27 cellular contexts compared by ENCODE assay signal in the genomic region with DNA sequence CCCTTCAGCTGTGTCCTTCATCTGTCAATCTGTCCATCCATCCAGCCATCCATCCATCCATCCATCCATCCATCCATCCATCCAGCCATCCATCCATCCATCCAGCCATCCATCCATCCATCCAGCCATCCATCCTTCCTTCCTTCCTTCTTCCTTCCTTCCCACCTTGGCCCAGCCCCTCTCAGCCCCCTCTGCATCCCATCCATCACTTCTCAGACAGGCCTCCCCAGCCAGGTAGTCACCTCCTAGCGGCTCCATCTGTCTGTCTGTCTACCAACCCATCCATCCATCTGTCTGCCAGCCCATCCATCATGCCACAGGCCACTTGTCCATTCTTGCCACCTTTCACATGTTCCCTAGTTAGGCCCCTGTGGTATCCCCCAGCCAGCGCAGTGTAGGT. TPM values are rescaled to one million over a fixed set of nuclear protein-coding genes. Genes with fewer than 3 reads are reported as not detected.
DNase-seq lines count a peak whose midpoint lies in the region; ATAC-seq and TF ChIP-seq lines count a peak whose summit lies in the region.
"Had no signal": no experiment of that assay in that cellular context is flagged by ENCODE, and none has a peak within 500 bp of the region (broad histone marks: within the 10 kb centered on the region; RNA-seq: fewer than 3 reads in every experiment).

No MANE protein-coding gene starts in this region.

- no peak overlapping the region for H3K14ac ChIP-seq in neuronal stem cell (ENCODE audit: low read length)

- CTCF ChIA-PET in CD4-positive, alpha-beta memory T cell (lab: Charles Lee; ENCODE audit: partially characterized antibody) = interaction anchor here (0.9 to 1.2 kb wide), 2 partner anchors 9 to 92 kb away, joined by 3 read pairs; no protein-coding TSS in a partner anchor
- CTCF ChIA-PET in PC-9 (lab: Charles Lee) = interaction anchor here (0.7 kb wide), 1 partner anchor 93 kb away, joined by 3 read pairs; a partner anchor contains a TSS

- peak overlapping the region; percentile 89 for H3K23ac ChIP-seq in neuronal stem cell (ENCODE audit: low read depth, low read length, poor library complexity)

- peak overlapping the region; percentile 91 for H2BK15ac ChIP-seq in neuronal stem cell (ENCODE audit: low read length)

- peak overlapping the region; percentile 79; the same call in 1 of the 2 replicates for H3K4me2 ChIP-seq in PC-9
- no peak overlapping the region for H3K4me2 ChIP-seq in neuronal stem cell (ENCODE audit: insufficient read depth, low read length, poor library complexity, severe bottlenecking)
- H3K4me2 ChIP-seq: hepatocyte had no signal

- peaks cover 8% of the 10 kb centered on the region; the same call in 1 of the 2 replicates for H3K79me2 ChIP-seq in PC-9 (ENCODE audit: low read depth)
- H3K79me2 ChIP-seq: hepatocyte had no signal

- H3K27ac ChIP-seq in CD4-positive, alpha-beta memory T cell (ENCODE audit: low read depth, low read length) = no peak overlapping the region
- H3K27ac ChIP-seq in PC-9 (no peak overlapping the region), neuronal stem cell (replicated peaks; ENCODE audit: low read length) (no peak overlapping the region)
- H3K27ac ChIP-seq: esophagus muscularis mucosa, thoracic aorta, vagina had no signal

- H4K8ac ChIP-seq in neuronal stem cell (ENCODE audit: low read depth, low read length) = no peak overlapping the region

- peak overlapping the region; percentile 83 for H3K18ac ChIP-seq in neuronal stem cell (ENCODE audit: low read length)

- peak overlapping the region; percentile 30 for H2BK120ac ChIP-seq in neuronal stem cell (ENCODE audit: low read depth, low read length)

- no peak overlapping the region for H2AFZ ChIP-seq in PC-9
- no peak overlapping the region for H2AFZ ChIP-seq in neuronal stem cell (ENCODE audit: low read length)
- H2AFZ ChIP-seq: hepatocyte had no signal

- no peak overlapping the region for H4K91ac ChIP-seq in neuronal stem cell (ENCODE audit: low read depth, low read length, poor library complexity)

- H3K9me3 ChIP-seq in CD4-positive, alpha-beta memory T cell (ENCODE audit: control insufficient read depth in 1 of 2, low read length in 2 of 2) = no peaks in the 10 kb centered on the region
- H3K9me3 ChIP-seq in PC-9 (ENCODE audit: insufficient read depth, low read depth) (no peaks in the 10 kb centered on the region), neuronal stem cell (replicated peaks in 1 of 2; ENCODE audit: control insufficient read depth in 2 of 2, insufficient read depth in 1 of 2, low read depth in 1 of 2, low read length in 2 of 2) (no peaks in the 10 kb centered on the region)
- H3K9me3 ChIP-seq: esophagus muscularis mucosa, mucosa of descending colon, thoracic aorta, vagina had no signal

- H3K9ac ChIP-seq in neuronal stem cell (ENCODE audit: low read depth, low read length, poor library complexity) = peak overlapping the region; percentile 60

- no peaks in the 10 kb centered on the region for H3K9me2 ChIP-seq in PC-9 (ENCODE audit: insufficient read depth)

- TF ChIP-seq CTCF in PC-9 (conservative IDR thresholded peaks at IDR 0.05) (no peak), glutamatergic neuron (IDR thresholded peaks at IDR 0.05; ENCODE audit: partially characterized antibody, unreplicated experiment) (no peak)

- no peak overlapping the region for H3K4ac ChIP-seq in neuronal stem cell (ENCODE audit: low read length)

- H2BK12ac ChIP-seq in neuronal stem cell (ENCODE audit: low read length) = peak overlapping the region; percentile 52

- DNase-seq in CD4-positive, alpha-beta memory T cell = no peak
- no peak for DNase-seq in PC-9
- no peak for DNase-seq in glutamatergic neuron
- DNase-seq in neuronal stem cell (ENCODE audit: low spot score) = no peak
- DNase-seq in GM19240 (ENCODE audit: insufficient read length, low spot score) = no peak
- DNase-seq in superior temporal gyrus (ENCODE audit: extremely low spot score) = no peak
- DNase-seq: activated B cell treated with CpG ODN at 0.5 μM for 24 hours; activated CD4-positive, alpha-beta T cell treated with anti-CD3 and anti-CD28 coated beads, Interleukin-2, amount 50 U/mL, for 4 hours; activated gamma-delta T cell; effector memory CD8-positive, alpha-beta T cell; foreskin melanocyte; HFFc6; NCI-H1105 treated with DMSO at 0.1 percent for 48 hours; NCI-H2029; NCI-H345; NCI-H774; occipital lobe; Right ventricle myocardium superior; stimulated activated CD4-positive, alpha-beta T cell treated with anti-CD3 and anti-CD28 coated beads, Interleukin-2, amount 100 ng/mL, for 24 hours had no signal

- H3K79me1 ChIP-seq in neuronal stem cell (ENCODE audit: low read depth, low read length) = no peaks in the 10 kb centered on the region

- H3F3A ChIP-seq in PC-9 (ENCODE audit: insufficient read depth, low read depth) = peaks cover 13% of the 10 kb centered on the region; the same call in 1 of the 2 replicates

- intact Hi-C loops in CD4-positive, alpha-beta memory T cell (cut with micrococcal nuclease) = no loop called here
- intact Hi-C loops in PC-9 (cut with micrococcal nuclease; ENCODE audit: unreplicated experiment) = no loop called here

- H3K4me3 ChIP-seq in CD4-positive, alpha-beta memory T cell (ENCODE audit: low read length in 2 of 2) = no peak overlapping the region
- H3K4me3 ChIP-seq in PC-9 (no peak overlapping the region), neuronal stem cell (ENCODE audit: low read length in 2 of 2) (no peak overlapping the region)
- H3K4me3 ChIP-seq: esophagus muscularis mucosa, hepatocyte, mucosa of descending colon, skin epidermis, thoracic aorta, vagina had no signal

- peak overlapping the region in 6 of 8 donors; percentile 0 to 69 (median 58) for H3K4me3 Mint-ChIP-seq in CD4-positive, alpha-beta memory T cell
- peak overlapping the region; percentile 46 for H3K4me3 Mint-ChIP-seq in glutamatergic neuron (ENCODE audit: unreplicated experiment)
- H3K4me3 Mint-ChIP-seq: HFFc6 had no signal

- H3K4me1 Mint-ChIP-seq in CD4-positive, alpha-beta memory T cell = peaks cover 40 to 85% (median 59%) of the 10 kb centered on the region in 4 donors
- H3K4me1 Mint-ChIP-seq in glutamatergic neuron (ENCODE audit: low read depth, unreplicated experiment) = peaks cover 13% of the 10 kb centered on the region

- H3K36me3 Mint-ChIP-seq in CD4-positive, alpha-beta memory T cell = no peaks in the 10 kb centered on the region
- no peaks in the 10 kb centered on the region for H3K36me3 Mint-ChIP-seq in glutamatergic neuron (ENCODE audit: unreplicated experiment)

- no peaks in the 10 kb centered on the region for H3K27me3 ChIP-seq in CD4-positive, alpha-beta memory T cell (ENCODE audit: insufficient read depth, low read length)
- H3K27me3 ChIP-seq in PC-9 (ENCODE audit: insufficient read depth, low read depth) = no peaks in the 10 kb centered on the region
- no peaks in the 10 kb centered on the region for H3K27me3 ChIP-seq in neuronal stem cell (ENCODE audit: control insufficient read depth in 3 of 3, insufficient read depth in 3 of 3, low read depth in 1 of 3, low read length in 3 of 3)
- H3K27me3 ChIP-seq: hepatocyte, vagina had no signal

- peak overlapping the region; percentile 54 for H2AK5ac ChIP-seq in neuronal stem cell (ENCODE audit: low read depth, low read length)

- H3K27ac Mint-ChIP-seq in CD4-positive, alpha-beta memory T cell = peak overlapping the region in 5 of 7 donors; percentile 9 to 79 (median 25)
- H3K27ac Mint-ChIP-seq in glutamatergic neuron (ENCODE audit: unreplicated experiment) = peak overlapping the region; percentile 66
- H3K27ac Mint-ChIP-seq: activated B cell treated with CpG ODN at 0.5 μM for 24 hours, HFFc6 had no signal

- no TSS peak for BruUV-seq in PC-9 (replicated peaks; lab: Mats Ljungman, UMichigan)

- H3K36me3 ChIP-seq in CD4-positive, alpha-beta memory T cell (ENCODE audit: insufficient read depth, low read length) = no peaks in the 10 kb centered on the region
- H3K36me3 ChIP-seq in PC-9 (ENCODE audit: low read depth) (no peaks in the 10 kb centered on the region), neuronal stem cell (replicated peaks in 1 of 2; ENCODE audit: control insufficient read depth in 2 of 2, insufficient read depth in 2 of 2, low read length in 2 of 2) (no peaks in the 10 kb centered on the region)
- H3K36me3 ChIP-seq: esophagus muscularis mucosa, thoracic aorta, vagina had no signal

- no peaks in the 10 kb centered on the region for H3K9me3 Mint-ChIP-seq in CD4-positive, alpha-beta memory T cell
- peaks cover 4% of the 10 kb centered on the region for H3K9me3 Mint-ChIP-seq in glutamatergic neuron (ENCODE audit: unreplicated experiment)
- H3K9me3 Mint-ChIP-seq: activated B cell treated with CpG ODN at 0.5 μM for 24 hours; effector memory CD8-positive, alpha-beta T cell; HFFc6 had no signal

- peaks cover 49% of the 10 kb centered on the region for H3K4me1 ChIP-seq in CD4-positive, alpha-beta memory T cell (ENCODE audit: insufficient read depth, low read length)
- peaks cover 52% of the 10 kb centered on the region for H3K4me1 ChIP-seq in PC-9 (replicated peaks; ENCODE audit: insufficient read depth)
- peaks cover 20 to 27% of the 10 kb centered on the region in 2 donors for H3K4me1 ChIP-seq in neuronal stem cell (ENCODE audit: control insufficient read depth in 2 of 2, insufficient read depth in 1 of 2, low read depth in 1 of 2, low read length in 2 of 2)

- no peak overlapping the region for H2BK5ac ChIP-seq in neuronal stem cell (ENCODE audit: low read length)

- WGBS in neuronal stem cell (ENCODE audit: extremely low coverage in 2 of 2, insufficient read length in 2 of 2, insufficient replicate concordance in 1 of 2), 2 donors = no CpG with 5 or more reads among the region's 2 CpGs

- POLR2A ChIA-PET in CD4-positive, alpha-beta memory T cell (lab: Charles Lee; ENCODE audit: partially characterized antibody) = no interaction called here
- POLR2A ChIA-PET in PC-9 (lab: Charles Lee; ENCODE audit: unreplicated experiment) = interaction anchor here (0.5 kb wide), 1 partner anchor 45 kb away, joined by 3 read pairs; no protein-coding TSS in a partner anchor

- H4K20me1 ChIP-seq in PC-9 (ENCODE audit: insufficient read depth) = no peaks in the 10 kb centered on the region

- ATAC-seq in HG03439 (IDR thresholded peaks at IDR 0.05; ENCODE audit: unreplicated experiment) = no peak
- ATAC-seq: effector memory CD8-positive, alpha-beta T cell; left lobe of liver had no signal

- peaks cover 0 to 2% of the 10 kb centered on the region in 2 donors for H3K27me3 Mint-ChIP-seq in CD4-positive, alpha-beta memory T cell
- H3K27me3 Mint-ChIP-seq in glutamatergic neuron (ENCODE audit: unreplicated experiment) = peaks cover 13% of the 10 kb centered on the region

RNA-seq across cellular contexts. Expression of a gene that starts 10.2 kb away (rescaled TPM):
- not detected for total RNA-seq in CD4-positive, alpha-beta memory T cell
- polyA plus RNA-seq in CD4-positive, alpha-beta memory T cell = not detected
- 48.3 and 65.8 TPM in 2 replicates for total RNA-seq in PC-9 (2021)
- 0.29 TPM for total RNA-seq in glutamatergic neuron (ENCODE audit: unreplicated experiment)
- polyA plus RNA-seq in neuronal stem cell (2013, experiment 1 of 2) = 74.6 TPM
- polyA plus RNA-seq in neuronal stem cell (2013, experiment 2 of 2) = 73.7 TPM
- total RNA-seq: activated B cell treated with CpG ODN at 0.5 μM for 24 hours had no signal

RNA-seq across cellular contexts. Expression of a gene that starts 46.3 kb away (rescaled TPM):
- total RNA-seq in CD4-positive, alpha-beta memory T cell = 10 to 100 TPM; 13.1 to 16.7 TPM
- polyA plus RNA-seq in CD4-positive, alpha-beta memory T cell = 10 to 100 TPM in 1 of 2 donors, 1 to 10 TPM in 1; 7.6 to 11.2 TPM
- total RNA-seq in PC-9 (2021) (38.5 and 44.3 TPM in 2 replicates), glutamatergic neuron (ENCODE audit: unreplicated experiment) (3.4 TPM)
- 14.7 TPM for polyA plus RNA-seq in neuronal stem cell (2013, experiment 1 of 2)
- 14.8 TPM for polyA plus RNA-seq in neuronal stem cell (2013, experiment 2 of 2)

Comparison
In these comparisons a context has a peak if more than half of its experiments do, and no peak if none do; other contexts are left out.
1. RNA of a gene that starts 10.2 kb away (total RNA-seq): 48.3 to 65.8 TPM in PC-9; 0.29 TPM in glutamatergic neuron (single experiment) and not detected in CD4-positive, alpha-beta memory T cell; every median in the first group is over 10 times any median in the second.